ENCODE assay signal across 9 cellular contexts in genomic region chr13:99320693-99321481, GRCh38. TPM values are rescaled to one million over a fixed set of nuclear protein-coding genes. Genes with fewer than 3 reads are reported as not detected.
DNase-seq lines count a peak whose midpoint lies in the region; ATAC-seq lines count a peak whose summit lies in the region.
"Had no signal": no experiment of that assay in that cellular context is flagged by ENCODE, and none has a peak within 500 bp of the region (broad histone marks: within the 10 kb centered on the region; RNA-seq: fewer than 3 reads in every experiment).

No MANE protein-coding gene starts in this region.

- peak overlapping the region; percentile 34 for H3K27ac Mint-ChIP-seq in activated naive CD8-positive, alpha-beta T cell treated with anti-CD3 and anti-CD28 coated beads for 36 hours

- DNase-seq in AML-193 (lab: John Stamatoyannopoulos, UW): peak; percentile 87 to 91
- peak; percentile 12 for DNase-seq in Jurkat, Clone E6-1 (ENCODE audit: low read depth, low spot score)
- peak; percentile 16 for DNase-seq in activated naive CD8-positive, alpha-beta T cell treated with anti-CD3 and anti-CD28 coated beads for 36 hours
- DNase-seq in hepatic stellate cell (ENCODE audit: low spot score): peak; percentile 37
- DNase-seq in SW480 (ENCODE audit: low spot score): no peak
- DNase-seq: hypothalamus had no signal

- ATAC-seq in GM21515 (IDR thresholded peaks at IDR 0.05; ENCODE audit: unreplicated experiment) (no peak), GM21447 (IDR thresholded peaks at IDR 0.05; ENCODE audit: unreplicated experiment) (no peak), HG02678 (IDR thresholded peaks at IDR 0.05; ENCODE audit: unreplicated experiment) (no peak)

- no peak overlapping the region for H3K4me3 ChIP-seq in Jurkat, Clone E6-1 (ENCODE audit: low read length)

- peaks cover 1% of the 10 kb centered on the region for H3K9me3 Mint-ChIP-seq in activated naive CD8-positive, alpha-beta T cell treated with anti-CD3 and anti-CD28 coated beads for 36 hours

- H3K4me1 Mint-ChIP-seq in activated naive CD8-positive, alpha-beta T cell treated with anti-CD3 and anti-CD28 coated beads for 36 hours: peaks cover 60% of the 10 kb centered on the region

- no peaks in the 10 kb centered on the region for H3K27me3 Mint-ChIP-seq in activated naive CD8-positive, alpha-beta T cell treated with anti-CD3 and anti-CD28 coated beads for 36 hours

- no peak overlapping the region for H3K4me3 Mint-ChIP-seq in activated naive CD8-positive, alpha-beta T cell treated with anti-CD3 and anti-CD28 coated beads for 36 hours

- peaks cover 51% of the 10 kb centered on the region for H3K36me3 Mint-ChIP-seq in activated naive CD8-positive, alpha-beta T cell treated with anti-CD3 and anti-CD28 coated beads for 36 hours

RNA-seq across cellular contexts. Expression of gene GPR183, which starts 13.7 kb away (rescaled TPM):
- not detected for polyA plus RNA-seq in Jurkat, Clone E6-1 (2012; ENCODE audit: insufficient read depth, insufficient read length)
- 1 to 10 TPM; 4.3 to 4.5 TPM for total RNA-seq in activated naive CD8-positive, alpha-beta T cell treated with anti-CD3 and anti-CD28 coated beads for 36 hours
